ENCODE assay signal across 34 cellular contexts in genomic region chr16:4900750-4901149, GRCh38. TPM values are rescaled to one million over a fixed set of nuclear protein-coding genes. Genes with fewer than 3 reads are reported as not detected.
"Had no signal": no experiment of that assay in that cellular context is flagged by ENCODE, and none has a peak within 500 bp of the region (broad histone marks: within the 10 kb centered on the region; RNA-seq: fewer than 3 reads in every experiment).

No MANE protein-coding gene starts in this region.

- H3K4me1 Mint-ChIP-seq: activated CD4-positive, alpha-beta memory T cell treated with anti-CD3 and anti-CD28 coated beads, Interleukin-2, amount 10 ng/mL, durations not matched to agents 7 days and 5 days; activated CD4-positive, alpha-beta T cell treated with anti-CD3 and anti-CD28 coated beads for 36 hours; activated CD4-positive, alpha-beta T cell treated with anti-CD3 and anti-CD28 coated beads, Interleukin-2, amount 10 ng/mL, durations not matched to agents 7 days and 5 days; activated CD8-positive, alpha-beta memory T cell treated with anti-CD3 and anti-CD28 coated beads, Interleukin-2, amount 10 ng/mL, durations not matched to agents 7 days and 5 days; activated naive CD4-positive, alpha-beta T cell treated with anti-CD3 and anti-CD28 coated beads, Interleukin-2, amount 10 ng/mL, durations not matched to agents 7 days and 5 days; activated naive CD4-positive, alpha-beta T cell treated with anti-CD3 and anti-CD28 coated beads, Interleukin-2, amount 50 U/mL, for 24 hours; activated naive CD8-positive, alpha-beta T cell treated with anti-CD3 and anti-CD28 coated beads, Interleukin-2, amount 10 ng/mL, durations not matched to agents 7 days and 5 days had no signal

- H3K4me3 Mint-ChIP-seq: activated CD4-positive, alpha-beta memory T cell treated with anti-CD3 and anti-CD28 coated beads, Interleukin-2, amount 10 ng/mL, durations not matched to agents 7 days and 5 days; activated CD4-positive, alpha-beta T cell treated with anti-CD3 and anti-CD28 coated beads for 36 hours; activated CD4-positive, alpha-beta T cell treated with anti-CD3 and anti-CD28 coated beads, Interleukin-2, amount 10 ng/mL, durations not matched to agents 7 days and 5 days; activated CD8-positive, alpha-beta memory T cell treated with anti-CD3 and anti-CD28 coated beads, Interleukin-2, amount 10 ng/mL, durations not matched to agents 7 days and 5 days; activated CD8-positive, alpha-beta T cell treated with anti-CD3 and anti-CD28 coated beads, Interleukin-2, amount 10 ng/mL, durations not matched to agents 7 days and 5 days; activated naive CD4-positive, alpha-beta T cell treated with anti-CD3 and anti-CD28 coated beads, Interleukin-2, amount 10 ng/mL, durations not matched to agents 7 days and 5 days; activated naive CD4-positive, alpha-beta T cell treated with anti-CD3 and anti-CD28 coated beads, Interleukin-2, amount 50 U/mL, for 24 hours; activated naive CD8-positive, alpha-beta T cell; activated naive CD8-positive, alpha-beta T cell treated with anti-CD3 and anti-CD28 coated beads, Interleukin-2, amount 10 ng/mL, durations not matched to agents 7 days and 5 days; activated T-cell treated with anti-CD3 and anti-CD28 coated beads, Interleukin-2, amount 50 U/mL, for 24 hours; T-helper 1 cell treated with Interleukin-12 subunit alpha and Interleukin-12 subunit beta and Interleukin-4 antibody, amounts not matched to agents 30 μg/mL and 1 μg/mL, for 36 hours; T-helper 2 cell treated with Interferon-gamma antibody and Interleukin-4, amounts not matched to agents 5 μg/mL and 100 μg/mL, for 36 hours had no signal

- H3K36me3 Mint-ChIP-seq: activated CD8-positive, alpha-beta memory T cell treated with anti-CD3 and anti-CD28 coated beads, Interleukin-2, amount 10 ng/mL, durations not matched to agents 7 days and 5 days; activated naive CD4-positive, alpha-beta T cell treated with anti-CD3 and anti-CD28 coated beads, Interleukin-2, amount 10 ng/mL, durations not matched to agents 7 days and 5 days; activated naive CD4-positive, alpha-beta T cell treated with anti-CD3 and anti-CD28 coated beads, Interleukin-2, amount 50 U/mL, for 24 hours; activated naive CD8-positive, alpha-beta T cell; activated naive CD8-positive, alpha-beta T cell treated with anti-CD3 and anti-CD28 coated beads, Interleukin-2, amount 10 ng/mL, durations not matched to agents 7 days and 5 days had no signal

- H3K4me1 ChIP-seq: adrenal gland, body of pancreas had no signal

- H3K27ac ChIP-seq: adrenal gland, body of pancreas, brain microvascular endothelial cell, cardiac muscle cell, VCaP had no signal

- H3K27me3 Mint-ChIP-seq: activated CD4-positive, alpha-beta T cell treated with anti-CD3 and anti-CD28 coated beads, Interleukin-2, amount 10 ng/mL, durations not matched to agents 7 days and 5 days had no signal

- H3K36me3 ChIP-seq: adrenal gland, brain microvascular endothelial cell, cardiac muscle cell had no signal

- H3K27ac Mint-ChIP-seq: activated CD4-positive, alpha-beta memory T cell treated with anti-CD3 and anti-CD28 coated beads, Interleukin-2, amount 10 ng/mL, durations not matched to agents 7 days and 5 days; activated CD4-positive, alpha-beta T cell treated with anti-CD3 and anti-CD28 coated beads for 36 hours; activated CD4-positive, alpha-beta T cell treated with anti-CD3 and anti-CD28 coated beads, Interleukin-2, amount 10 ng/mL, durations not matched to agents 7 days and 5 days; activated CD8-positive, alpha-beta memory T cell treated with anti-CD3 and anti-CD28 coated beads, Interleukin-2, amount 10 ng/mL, durations not matched to agents 7 days and 5 days; activated CD8-positive, alpha-beta T cell treated with anti-CD3 and anti-CD28 coated beads, Interleukin-2, amount 10 ng/mL, durations not matched to agents 7 days and 5 days; activated naive CD4-positive, alpha-beta T cell treated with anti-CD3 and anti-CD28 coated beads, Interleukin-2, amount 10 ng/mL, durations not matched to agents 7 days and 5 days; activated naive CD4-positive, alpha-beta T cell treated with anti-CD3 and anti-CD28 coated beads, Interleukin-2, amount 50 U/mL, for 24 hours; activated naive CD8-positive, alpha-beta T cell; activated naive CD8-positive, alpha-beta T cell treated with anti-CD3 and anti-CD28 coated beads, Interleukin-2, amount 10 ng/mL, durations not matched to agents 7 days and 5 days; activated T-cell treated with anti-CD3 and anti-CD28 coated beads, Interleukin-2, amount 50 U/mL, for 24 hours; activated T-helper 2 cell treated with anti-CD3 and anti-CD28 coated beads, Interferon-gamma antibody, Interleukin-2, Interleukin-4, amounts not matched to agents 10 μg/mL and 5 μg/mL and 100 μg/mL, durations not matched to agents 14 hours and 24 hours and 36 hours; T-helper 1 cell treated with Interleukin-12 subunit alpha and Interleukin-12 subunit beta and Interleukin-4 antibody, amounts not matched to agents 30 μg/mL and 1 μg/mL, for 36 hours; T-helper 2 cell treated with Interferon-gamma antibody and Interleukin-4, amounts not matched to agents 5 μg/mL and 100 μg/mL, for 36 hours had no signal

- DNase-seq: activated CD4-positive, alpha-beta memory T cell treated with anti-CD3 and anti-CD28 coated beads, Interleukin-2, amount 10 ng/mL, durations not matched to agents 7 days and 5 days; activated CD4-positive, alpha-beta T cell treated with anti-CD3 and anti-CD28 coated beads for 1 hour; activated CD4-positive, alpha-beta T cell treated with anti-CD3 and anti-CD28 coated beads for 36 hours; activated CD4-positive, alpha-beta T cell treated with anti-CD3 and anti-CD28 coated beads for 48 hours; activated CD4-positive, alpha-beta T cell treated with anti-CD3 and anti-CD28 coated beads, Interleukin-2, amount 10 ng/mL, durations not matched to agents 7 days and 5 days; activated CD4-positive, alpha-beta T cell treated with anti-CD3 and anti-CD28 coated beads, Interleukin-2, amount 50 U/mL, for 48 hours; activated CD4-positive, CD25-positive, alpha-beta regulatory T cell; activated CD8-positive, alpha-beta memory T cell treated with anti-CD3 and anti-CD28 coated beads for 24 hours; activated CD8-positive, alpha-beta memory T cell treated with anti-CD3 and anti-CD28 coated beads, Interleukin-2, amount 10 ng/mL, durations not matched to agents 7 days and 5 days; activated CD8-positive, alpha-beta memory T cell treated with anti-CD3 and anti-CD28 coated beads, Interleukin-2, amount 50 U/mL, for 48 hours; activated CD8-positive, alpha-beta T cell treated with anti-CD3 and anti-CD28 coated beads, Interleukin-2, amount 10 ng/mL, durations not matched to agents 7 days and 5 days; activated effector memory CD4-positive, alpha-beta T cell treated with Interleukin-2 at 50 U/mL for 16 hours; activated gamma-delta T cell; activated naive CD4-positive, alpha-beta T cell treated with anti-CD3 and anti-CD28 coated beads, Interleukin-2, amount 10 ng/mL, durations not matched to agents 7 days and 5 days; activated naive CD4-positive, alpha-beta T cell treated with Interleukin-2 at 50 U/mL for 16 hours; activated naive CD8-positive, alpha-beta T cell treated with anti-CD3 and anti-CD28 coated beads, Interleukin-2, amount 10 ng/mL, durations not matched to agents 7 days and 5 days; activated T-cell treated with anti-CD3 and anti-CD28 coated beads, Interleukin-2, amount 50 U/mL, for 24 hours; activated T-cell treated with anti-CD3 and anti-CD28 coated beads, Interleukin-2, amount 50 U/mL, for 48 hours; adrenal gland; amniotic stem cell; aorta; body of pancreas; brain microvascular endothelial cell; central memory CD4-positive, alpha-beta T cell; T-helper 1 cell; T-helper 2 cell; T-helper 9 cell had no signal

- H3K9me3 ChIP-seq: adrenal gland, body of pancreas had no signal

- H3K9me3 Mint-ChIP-seq: activated CD4-positive, alpha-beta memory T cell treated with anti-CD3 and anti-CD28 coated beads, Interleukin-2, amount 10 ng/mL, durations not matched to agents 7 days and 5 days; activated CD4-positive, alpha-beta T cell treated with anti-CD3 and anti-CD28 coated beads, Interleukin-2, amount 10 ng/mL, durations not matched to agents 7 days and 5 days; activated naive CD4-positive, alpha-beta T cell treated with anti-CD3 and anti-CD28 coated beads, Interleukin-2, amount 10 ng/mL, durations not matched to agents 7 days and 5 days; activated naive CD4-positive, alpha-beta T cell treated with anti-CD3 and anti-CD28 coated beads, Interleukin-2, amount 50 U/mL, for 24 hours; activated naive CD8-positive, alpha-beta T cell treated with anti-CD3 and anti-CD28 coated beads, Interleukin-2, amount 10 ng/mL, durations not matched to agents 7 days and 5 days; activated T-cell treated with anti-CD3 and anti-CD28 coated beads, Interleukin-2, amount 50 U/mL, for 24 hours; activated T-helper 2 cell treated with anti-CD3 and anti-CD28 coated beads, Interferon-gamma antibody, Interleukin-2, Interleukin-4, amounts not matched to agents 10 μg/mL and 5 μg/mL and 100 μg/mL, durations not matched to agents 14 hours and 24 hours and 36 hours; T-helper 1 cell treated with Interleukin-12 subunit alpha and Interleukin-12 subunit beta and Interleukin-4 antibody, amounts not matched to agents 30 μg/mL and 1 μg/mL, for 36 hours; T-helper 2 cell treated with Interferon-gamma antibody and Interleukin-4, amounts not matched to agents 5 μg/mL and 100 μg/mL, for 36 hours had no signal

- H3K4me3 ChIP-seq: adrenal gland, body of pancreas, cardiac muscle cell had no signal

- H3K27me3 ChIP-seq: adrenal gland, body of pancreas, cardiac muscle cell had no signal

RNA-seq across cellular contexts. Expression of gene PPL, which starts 36.2 kb away (rescaled TPM):
- total RNA-seq: activated CD4-positive, alpha-beta T cell treated with anti-CD3 and anti-CD28 coated beads for 36 hours; activated CD4-positive, alpha-beta T cell treated with anti-CD3 and anti-CD28 coated beads, Interleukin-2, amount 10 ng/mL, durations not matched to agents 7 days and 5 days; activated CD8-positive, alpha-beta T cell treated with anti-CD3 and anti-CD28 coated beads, Interleukin-2, amount 10 ng/mL, durations not matched to agents 7 days and 5 days; activated naive CD8-positive, alpha-beta T cell treated with anti-CD3 and anti-CD28 coated beads, Interleukin-2, amount 10 ng/mL, durations not matched to agents 7 days and 5 days; activated T-helper 2 cell treated with anti-CD3 and anti-CD28 coated beads, Interferon-gamma antibody, Interleukin-2, Interleukin-4, amounts not matched to agents 10 μg/mL and 5 μg/mL and 100 μg/mL, durations not matched to agents 14 hours and 24 hours and 36 hours had no signal

RNA-seq across cellular contexts. Expression of gene SEC14L5, which starts 57.4 kb away (rescaled TPM):
- total RNA-seq: activated CD4-positive, alpha-beta T cell treated with anti-CD3 and anti-CD28 coated beads, Interleukin-2, amount 10 ng/mL, durations not matched to agents 7 days and 5 days; activated CD8-positive, alpha-beta memory T cell treated with anti-CD3 and anti-CD28 coated beads, Interleukin-2, amount 10 ng/mL, durations not matched to agents 7 days and 5 days; activated CD8-positive, alpha-beta T cell treated with anti-CD3 and anti-CD28 coated beads, Interleukin-2, amount 10 ng/mL, durations not matched to agents 7 days and 5 days; activated T-helper 2 cell treated with anti-CD3 and anti-CD28 coated beads, Interferon-gamma antibody, Interleukin-2, Interleukin-4, amounts not matched to agents 10 μg/mL and 5 μg/mL and 100 μg/mL, durations not matched to agents 14 hours and 24 hours and 36 hours had no signal
- polyA plus RNA-seq: cardiac muscle cell had no signal
